Comparison of ENCODE assay signal across 29 cellular contexts in the genomic region with DNA sequence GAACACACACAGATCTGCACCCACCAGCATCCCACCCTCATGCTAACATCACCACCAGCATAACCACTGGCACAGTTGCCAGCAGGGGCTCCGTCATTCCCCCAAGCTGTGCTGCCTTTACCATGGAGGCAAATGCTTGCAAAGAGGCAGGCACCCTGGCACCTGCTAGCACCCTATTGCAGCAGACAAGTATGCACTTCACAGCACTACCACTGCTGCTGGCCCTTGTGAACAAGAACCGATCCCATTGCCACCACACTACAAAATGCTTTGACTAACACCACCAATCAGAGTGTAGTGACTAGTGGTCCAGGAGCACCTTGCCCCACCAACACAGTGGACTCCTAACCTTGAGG.
"Had no signal": no experiment of that assay in that cellular context is flagged by ENCODE, and none has a peak within 500 bp of the region (broad histone marks: within the 10 kb centered on the region; RNA-seq: fewer than 3 reads in every experiment).

No MANE protein-coding gene starts in this region.

- H3K4me1 Mint-ChIP-seq: activated B cell treated with CpG ODN at 0.5 μM for 24 hours; activated T-helper 17 cell treated with anti-CD3 and anti-CD28 coated beads, Interleukin-2, amount 50 U/mL, for 72 hours; central memory CD8-positive, alpha-beta T cell; endodermal cell had no signal

- H3K36me3 ChIP-seq: brain microvascular endothelial cell had no signal

- H3K36me3 Mint-ChIP-seq: activated naive CD8-positive, alpha-beta T cell had no signal

- H3K4me3 Mint-ChIP-seq: activated B cell treated with CpG ODN at 0.5 μM for 24 hours; activated CD8-positive, alpha-beta T cell treated with anti-CD3 and anti-CD28 coated beads for 36 hours; activated naive CD8-positive, alpha-beta T cell; activated T-cell treated with anti-CD3 and anti-CD28 coated beads, Interleukin-2, amount 50 U/mL, for 4 hours; activated T-helper 17 cell treated with anti-CD3 and anti-CD28 coated beads, Interleukin-2, amount 50 U/mL, for 72 hours; central memory CD8-positive, alpha-beta T cell; dendritic cell treated with granulocyte-macrophage colony-stimulating factor and Interleukin-4, amounts not matched to agents 40 ng/mL and 50 ng/mL, for 4 days; endodermal cell had no signal

- H3K27me3 Mint-ChIP-seq: activated B cell treated with CpG ODN at 0.5 μM for 24 hours; activated CD8-positive, alpha-beta T cell treated with anti-CD3 and anti-CD28 coated beads for 36 hours; activated T-helper 17 cell treated with anti-CD3 and anti-CD28 coated beads, Interleukin-2, amount 50 U/mL, for 72 hours; dendritic cell treated with granulocyte-macrophage colony-stimulating factor and Interleukin-4, amounts not matched to agents 40 ng/mL and 50 ng/mL, for 4 days had no signal

- H3K27ac ChIP-seq: brain microvascular endothelial cell, coronary artery, dorsolateral prefrontal cortex, VCaP had no signal

- H3K27me3 ChIP-seq: brain microvascular endothelial cell, dorsolateral prefrontal cortex had no signal

- FAIRE-seq: astrocyte, bronchial epithelial cell, frontal cortex had no signal

- H3K4me3 ChIP-seq: coronary artery, dorsolateral prefrontal cortex had no signal

- H3K27ac Mint-ChIP-seq: activated B cell treated with CpG ODN at 0.5 μM for 24 hours; activated CD8-positive, alpha-beta T cell treated with anti-CD3 and anti-CD28 coated beads for 36 hours; activated naive CD8-positive, alpha-beta T cell; activated T-helper 17 cell treated with anti-CD3 and anti-CD28 coated beads, Interleukin-2, amount 50 U/mL, for 72 hours; dendritic cell treated with granulocyte-macrophage colony-stimulating factor and Interleukin-4, amounts not matched to agents 40 ng/mL and 50 ng/mL, for 4 days; endodermal cell had no signal

- ATAC-seq: activated CD4-positive, CD25-positive, alpha-beta regulatory T cell treated with anti-CD3 and anti-CD28 coated beads, Interleukin-2, amount 50 U/mL, for 24 hours; activated CD8-positive, alpha-beta T cell treated with anti-CD3 and anti-CD28 coated beads for 36 hours; activated T-cell treated with anti-CD3 and anti-CD28 coated beads, Interleukin-2, amount 50 U/mL, for 4 hours; activated T-helper 17 cell treated with anti-CD3 and anti-CD28 coated beads, Interleukin-2, amount 50 U/mL, for 72 hours; esophagus mucosa had no signal

- DNase-seq: activated B cell treated with CpG ODN at 0.5 μM for 24 hours; activated CD4-positive, alpha-beta T cell treated with anti-CD3 and anti-CD28 coated beads for 48 hours; activated CD4-positive, alpha-beta T cell treated with anti-CD3 and anti-CD28 coated beads, Interleukin-2, amount 50 U/mL, for 1 hour; activated CD4-positive, alpha-beta T cell treated with anti-CD3 and anti-CD28 coated beads, Interleukin-2, amount 50 U/mL, for 48 hours; activated CD8-positive, alpha-beta memory T cell treated with anti-CD3 and anti-CD28 coated beads for 24 hours; activated CD8-positive, alpha-beta T cell treated with anti-CD3 and anti-CD28 coated beads for 36 hours; activated effector memory CD4-positive, alpha-beta T cell treated with Interleukin-2 at 50 U/mL for 16 hours; activated gamma-delta T cell treated with Interleukin-2 at 50 U/mL for 16 hours; activated naive CD4-positive, alpha-beta T cell treated with anti-CD3 and anti-CD28 coated beads, Interleukin-2, amount 50 U/mL, for 16 hours; activated naive CD4-positive, alpha-beta T cell treated with Interleukin-2 at 50 U/mL for 16 hours; activated T-cell treated with anti-CD3 and anti-CD28 coated beads, Interleukin-2, amount 50 U/mL, for 4 hours; amniotic stem cell; brain microvascular endothelial cell; dorsolateral prefrontal cortex; effector memory CD4-positive, alpha-beta T cell; endodermal cell; foreskin fibroblast; T-helper 2 cell had no signal
